Comparison of ENCODE assay signal across 20 cellular contexts in the genomic region with DNA sequence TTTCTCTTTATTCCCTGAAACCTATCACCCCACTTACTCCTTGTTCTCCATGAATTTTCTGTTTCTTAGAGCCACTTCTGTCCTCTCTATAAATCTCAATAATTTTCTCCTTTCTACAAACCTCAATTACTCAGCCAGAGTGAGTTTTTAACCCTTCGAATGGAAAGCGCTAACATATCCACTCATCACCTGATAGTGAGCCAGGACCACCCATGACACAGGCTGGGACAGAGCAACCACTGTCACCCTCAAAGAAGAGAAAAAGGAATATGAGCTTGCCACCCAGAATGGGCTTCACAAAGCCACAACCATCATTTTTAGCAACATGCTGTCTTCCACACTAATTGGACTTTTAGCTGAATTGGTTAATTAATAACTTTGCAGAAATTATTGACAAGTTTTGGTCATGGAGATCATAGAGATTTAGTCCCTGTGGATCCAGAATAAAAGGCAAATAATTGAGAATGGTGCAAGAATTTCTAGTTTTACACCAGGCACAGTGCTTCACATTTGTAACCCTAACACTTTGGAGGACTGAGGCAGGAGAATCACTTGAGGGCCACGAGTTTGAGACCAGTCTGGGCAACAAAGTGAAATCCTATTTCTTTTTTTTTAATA. TPM values are rescaled to one million over a fixed set of nuclear protein-coding genes. Genes with fewer than 3 reads are reported as not detected.
DNase-seq lines count a peak whose midpoint lies in the region; ATAC-seq and TF ChIP-seq lines count a peak whose summit lies in the region.
"Had no signal": no experiment of that assay in that cellular context is flagged by ENCODE, and none has a peak within 500 bp of the region (broad histone marks: within the 10 kb centered on the region; RNA-seq: fewer than 3 reads in every experiment).

No MANE protein-coding gene starts in this region.

- intact Hi-C loops in heart right ventricle (cut with DNase I) (no loop called here), right cardiac atrium (cut with DNase I) (no loop called here), right lobe of liver (cut with DNase I) (no loop called here)

- H3K4me3 ChIP-seq in heart right ventricle = no peak overlapping the region
- no peak overlapping the region for H3K4me3 ChIP-seq in right cardiac atrium (ENCODE audit: low read length)
- H3K4me3 ChIP-seq in adipocyte (ENCODE audit: low read length) = peak overlapping the region; percentile 3
- peak overlapping the region in 1 of 3 donors; percentile 2 for H3K4me3 ChIP-seq in right lobe of liver
- H3K4me3 ChIP-seq in subcutaneous abdominal adipose tissue (ENCODE audit: low read depth in 1 of 5, low read length in 5 of 5) = no peak overlapping the region
- H3K4me3 ChIP-seq: GM23338, K562 had no signal

- H3K9ac ChIP-seq in adipocyte (ENCODE audit: low read length) (no peak overlapping the region), subcutaneous abdominal adipose tissue (ENCODE audit: low read length in 5 of 5) (peak overlapping the region in 1 of 5 donors; percentile 41)

- TF ChIP-seq POLR2A in right lobe of liver (IDR thresholded peaks at IDR 0.05) = no peak

- H3K9me3 ChIP-seq in heart right ventricle (no peaks in the 10 kb centered on the region), right cardiac atrium (ENCODE audit: control insufficient read depth, low read length) (no peaks in the 10 kb centered on the region), adipocyte (ENCODE audit: control insufficient read depth, low read length) (no peaks in the 10 kb centered on the region), right lobe of liver (no peaks in the 10 kb centered on the region), subcutaneous abdominal adipose tissue (ENCODE audit: control insufficient read depth in 5 of 5, low read length in 5 of 5) (no peaks in the 10 kb centered on the region)

- H3K36me3 ChIP-seq in heart right ventricle = no peaks in the 10 kb centered on the region
- H3K36me3 ChIP-seq in adipocyte (ENCODE audit: control insufficient read depth, insufficient read depth, low read length, severe bottlenecking) = no peaks in the 10 kb centered on the region
- no peaks in the 10 kb centered on the region for H3K36me3 ChIP-seq in right lobe of liver
- H3K36me3 ChIP-seq in subcutaneous abdominal adipose tissue (ENCODE audit: control insufficient read depth in 5 of 5, insufficient read depth in 5 of 5, low read length in 5 of 5) = no peaks in the 10 kb centered on the region

- DNase-seq in heart right ventricle (no peak), right cardiac atrium (no peak), adipocyte (ENCODE audit: low read depth) (no peak), right lobe of liver (no peak)
- DNase-seq: 8988T, DMS153, H9, MV-4-11, NCI-H1105, NCI-H1436 treated with DMSO at 0.1 percent for 48 hours, NCI-H187 treated with DMSO at 0.1 percent for 48 hours, NCI-H524, NCI-H774 had no signal

- no peaks in the 10 kb centered on the region for H3K27me3 ChIP-seq in heart right ventricle
- no peaks in the 10 kb centered on the region for H3K27me3 ChIP-seq in right cardiac atrium (ENCODE audit: control insufficient read depth, insufficient read depth)
- H3K27me3 ChIP-seq in adipocyte (replicated peaks; ENCODE audit: control insufficient read depth, insufficient read depth, low read length) = no peaks in the 10 kb centered on the region
- H3K27me3 ChIP-seq in right lobe of liver = no peaks in the 10 kb centered on the region
- no peaks in the 10 kb centered on the region for H3K27me3 ChIP-seq in subcutaneous abdominal adipose tissue (ENCODE audit: control insufficient read depth in 5 of 5, insufficient read depth in 4 of 5, low read length in 5 of 5)

- H3K27ac ChIP-seq in heart right ventricle (peak overlapping the region in 7 of 10 donors; percentile 47 to 78 (median 60)), right cardiac atrium (ENCODE audit: low read length) (no peak overlapping the region), right lobe of liver (peak overlapping the region; percentile 19 to 79 (median 43)), subcutaneous abdominal adipose tissue (ENCODE audit: low read depth, low read length) (peak overlapping the region; percentile 35)

- ATAC-seq in heart right ventricle = no peak
- no peak for ATAC-seq in right cardiac atrium
- ATAC-seq in right lobe of liver = peak; percentile 7 to 48 (median 21)
- no peak for ATAC-seq in esophagus mucosa
- ATAC-seq in GM18868 (IDR thresholded peaks at IDR 0.05; ENCODE audit: unreplicated experiment) = no peak
- no peak for ATAC-seq in GM21619 (IDR thresholded peaks at IDR 0.05; ENCODE audit: unreplicated experiment)
- ATAC-seq: GM23338, K562 had no signal

- WGBS in heart right ventricle, 2 donors = 64 to 67% methylated on average over 3 of the region's 3 CpGs
- WGBS in right cardiac atrium = 80% methylated on average over 3 of the region's 3 CpGs
- 44% methylated on average over 3 of the region's 3 CpGs for WGBS in right lobe of liver (ENCODE audit: insufficient coverage, low coverage, low lambda C conversion rate, missing lambda C conversion rate)

- TF ChIP-seq CTCF in heart right ventricle (IDR thresholded peaks at IDR 0.05) = no peak
- no peak for TF ChIP-seq CTCF in right lobe of liver (IDR thresholded peaks at IDR 0.05)

- H3K4me1 ChIP-seq in heart right ventricle (peaks cover 2 to 46% (median 29%) of the 10 kb centered on the region in 9 donors), right cardiac atrium (ENCODE audit: control insufficient read depth, insufficient read depth, low read length) (peaks cover 12% of the 10 kb centered on the region), adipocyte (ENCODE audit: control insufficient read depth, insufficient read depth, low read length) (peaks cover 48% of the 10 kb centered on the region), right lobe of liver (peaks cover 0 to 49% (median 20%) of the 10 kb centered on the region in 4 donors), subcutaneous abdominal adipose tissue (ENCODE audit: control insufficient read depth in 5 of 5, insufficient read depth in 5 of 5, low read length in 5 of 5) (peaks cover 3 to 39% (median 31%) of the 10 kb centered on the region in 5 donors)

RNA-seq across cellular contexts. Expression of a gene that starts 32.1 kb away (rescaled TPM):
- 100 to 1,000 TPM; 149 to 373 (median 181) TPM for total RNA-seq in heart right ventricle
- 10 to 100 TPM; 45.9 to 68.8 TPM for polyA plus RNA-seq in heart right ventricle
- 100 to 1,000 TPM; 178 to 260 (median 222) TPM for total RNA-seq in right cardiac atrium
- 78.8 TPM for polyA plus RNA-seq in right cardiac atrium
- total RNA-seq in right lobe of liver = 1,000 to 10,000 TPM; 1,892 to 2,891 (median 2,149) TPM
- total RNA-seq in esophagus mucosa = 95.9 TPM
- total RNA-seq: HT1080 had no signal

Comparison
In these comparisons a context has a peak if more than half of its experiments do, and no peak if none do; other contexts are left out.
1. ATAC-seq: peak in right lobe of liver (4 of 4); none in heart right ventricle (0 of 8), right cardiac atrium (0 of 2), esophagus mucosa (single experiment), GM18868 (single experiment) and GM21619 (single experiment).
2. RNA of a gene that starts 32.1 kb away (total RNA-seq): 1,892 to 2,891 TPM in right lobe of liver; 178 to 260 TPM in right cardiac atrium, 149 to 373 TPM in heart right ventricle and 95.9 TPM in esophagus mucosa (single experiment); every median in the first group is over 4 times any median in the second.